ENCODE assay signal across 20 cellular contexts in genomic region chr1:232813082-232813481, GRCh38.
"Had no signal": no experiment of that assay in that cellular context is flagged by ENCODE, and none has a peak within 500 bp of the region (broad histone marks: within the 10 kb centered on the region; RNA-seq: fewer than 3 reads in every experiment).

No MANE protein-coding gene starts in this region.

- H3K4me1 ChIP-seq: esophagus muscularis mucosa, lower lobe of right lung had no signal

- H3K27me3 ChIP-seq: dorsolateral prefrontal cortex, esophagus muscularis mucosa, gastrocnemius medialis, hepatocyte had no signal

- H3K27ac ChIP-seq: coronary artery, esophagus muscularis mucosa, gastrocnemius medialis, hepatocyte, left ventricle myocardium inferior, lower lobe of right lung had no signal

- H3K4me3 ChIP-seq: coronary artery, dorsolateral prefrontal cortex, esophagus muscularis mucosa, gastrocnemius medialis, hepatocyte, left ventricle myocardium inferior, lower lobe of right lung, mucosa of descending colon had no signal

- H3K9me3 ChIP-seq: gastrocnemius medialis, lower lobe of right lung, mucosa of descending colon had no signal

- ATAC-seq: left colon, left lobe of liver, lower lobe of right lung, mucosa of descending colon had no signal

- H3K36me3 ChIP-seq: esophagus muscularis mucosa, gastrocnemius medialis, left ventricle myocardium inferior, lower lobe of right lung had no signal

- DNase-seq: dermis blood vessel endothelial cell; dorsolateral prefrontal cortex; effector CD4-positive, alpha-beta T cell; effector memory CD4-positive, alpha-beta T cell; foreskin fibroblast; foreskin melanocyte; gastrocnemius medialis; glutamatergic neuron; head of caudate nucleus; hypothalamus; left colon; left ventricle myocardium inferior; lower lobe of right lung; mesenchymal stem cell; mucosa of descending colon; naive B cell had no signal

- H2AFZ ChIP-seq: hepatocyte had no signal

- H3K79me2 ChIP-seq: hepatocyte had no signal

- H3K4me2 ChIP-seq: hepatocyte had no signal
